Comparison of ENCODE assay signal across 8 cellular contexts in genomic region chr5:136132557-136133415, GRCh38. TPM values are rescaled to one million over a fixed set of nuclear protein-coding genes. Genes with fewer than 3 reads are reported as not detected.
DNase-seq lines count a peak whose midpoint lies in the region; ATAC-seq and TF ChIP-seq lines count a peak whose summit lies in the region.

TSS of gene SMAD5 (plus strand) at chr5:136132845. CDS start at chr5:136153761, 20,916 bp downstream.

- peaks cover 12 to 57% (median 41%) of the 10 kb centered on the region in 6 donors for H3K4me1 ChIP-seq in spleen

- peak; percentile 90 for ATAC-seq in GM18868 (IDR thresholded peaks at IDR 0.05; ENCODE audit: unreplicated experiment)
- ATAC-seq in HG03103 (IDR thresholded peaks at IDR 0.05; ENCODE audit: low read depth, unreplicated experiment) = peak; percentile 82

- WGBS in spleen, 5 donors = 0 to 2% (median 0%) methylated on average over 7 to 93 of the region's 93 CpGs

- no peaks in the 10 kb centered on the region for H3K9me3 ChIP-seq in spleen

- peak; percentile 32 to 70 (median 43) for TF ChIP-seq POLR2A in spleen (IDR thresholded peaks at IDR 0.05)

- H3K36me3 ChIP-seq in spleen = no peaks in the 10 kb centered on the region

- peak within 1 kb of the TSS; percentile 86 for H3K27ac ChIP-seq in caudate nucleus (ENCODE audit: low read depth, low read length)
- peak within 1 kb of the TSS; percentile 90 to 97 (median 95) for H3K27ac ChIP-seq in spleen

- TF ChIP-seq CTCF in AG04449 (IDR thresholded peaks at IDR 0.05; ENCODE audit: insufficient read depth, low read length, missing control alignments) (no peak), spleen (IDR thresholded peaks at IDR 0.05 in 8 of 11, conservative IDR thresholded peaks at IDR 0.05 in 3 of 11) (no peak)

- DNase-seq in AG04449 (ENCODE audit: low read depth, low spot score) = peak; percentile 63
- DNase-seq in NCI-H2196 treated with DMSO at 0.1 percent for 48 hours (lab: John Stamatoyannopoulos, UW; ENCODE audit: unreplicated experiment) = peak; percentile 92
- DNase-seq in activated CD4-positive, CD25-positive, alpha-beta regulatory T cell (lab: John Stamatoyannopoulos, UW) = peak; percentile 13 to 38 (median 34)
- DNase-seq in caudate nucleus (lab: John Stamatoyannopoulos, UW) = peak in 60 of 61 donors; percentile 68 to 98 (median 92)
- DNase-seq in inferior parietal cortex (ENCODE audit: extremely low spot score) = peak; percentile 97
- DNase-seq in spleen = peak; percentile 98

- intact Hi-C loops in spleen (cut with DNase I; ENCODE audit: low total_unique reads) = no loop called here

- CTCF ChIA-PET in AG04449 (lab: Yijun Ruan, JAX) = interaction anchor here (0.6 to 2.0 kb wide), 10 partner anchors 10 to 190 kb away, joined by 3 to 13 read pairs (median 4); no protein-coding TSS in a partner anchor

- H3K4me3 ChIP-seq in AG04449 (ENCODE audit: low read depth, low read length) (peak within 1 kb of the TSS; percentile 66), spleen (peak within 1 kb of the TSS; percentile 76 to 96 (median 80))

- POLR2A ChIA-PET in AG04449 (lab: Yijun Ruan, JAX) = interaction anchor here (0.7 to 1.1 kb wide), 2 partner anchors 8 to 23 kb away, joined by 3 to 4 read pairs; no protein-coding TSS in a partner anchor

- no peaks in the 10 kb centered on the region for H3K27me3 ChIP-seq in spleen (replicated peaks in 1 of 7)

RNA-seq across cellular contexts. Expression of gene SMAD5, which starts in this region (rescaled TPM):
- 10 to 100 TPM; 50.1 to 70.4 (median 55.4) TPM for total RNA-seq in spleen
- polyA plus RNA-seq in spleen = 1 to 10 TPM; 5.3 to 9.5 (median 5.8) TPM

Comparison
In these comparisons a context has a peak if more than half of its experiments do, and no peak if none do; other contexts are left out.
1. Peak in every context shown above with its lines: DNase-seq, ATAC-seq, H3K4me3 ChIP-seq and H3K27ac ChIP-seq.
2. DNase-seq: peak in every context shown above with its lines; median percentile 98 in spleen; 97 in inferior parietal cortex; 92 in NCI-H2196 treated with DMSO at 0.1 percent for 48 hours; 92 in caudate nucleus; 63 in AG04449; 34 in activated CD4-positive, CD25-positive, alpha-beta regulatory T cell.